8 cellular contexts compared by ENCODE assay signal in the genomic region with DNA sequence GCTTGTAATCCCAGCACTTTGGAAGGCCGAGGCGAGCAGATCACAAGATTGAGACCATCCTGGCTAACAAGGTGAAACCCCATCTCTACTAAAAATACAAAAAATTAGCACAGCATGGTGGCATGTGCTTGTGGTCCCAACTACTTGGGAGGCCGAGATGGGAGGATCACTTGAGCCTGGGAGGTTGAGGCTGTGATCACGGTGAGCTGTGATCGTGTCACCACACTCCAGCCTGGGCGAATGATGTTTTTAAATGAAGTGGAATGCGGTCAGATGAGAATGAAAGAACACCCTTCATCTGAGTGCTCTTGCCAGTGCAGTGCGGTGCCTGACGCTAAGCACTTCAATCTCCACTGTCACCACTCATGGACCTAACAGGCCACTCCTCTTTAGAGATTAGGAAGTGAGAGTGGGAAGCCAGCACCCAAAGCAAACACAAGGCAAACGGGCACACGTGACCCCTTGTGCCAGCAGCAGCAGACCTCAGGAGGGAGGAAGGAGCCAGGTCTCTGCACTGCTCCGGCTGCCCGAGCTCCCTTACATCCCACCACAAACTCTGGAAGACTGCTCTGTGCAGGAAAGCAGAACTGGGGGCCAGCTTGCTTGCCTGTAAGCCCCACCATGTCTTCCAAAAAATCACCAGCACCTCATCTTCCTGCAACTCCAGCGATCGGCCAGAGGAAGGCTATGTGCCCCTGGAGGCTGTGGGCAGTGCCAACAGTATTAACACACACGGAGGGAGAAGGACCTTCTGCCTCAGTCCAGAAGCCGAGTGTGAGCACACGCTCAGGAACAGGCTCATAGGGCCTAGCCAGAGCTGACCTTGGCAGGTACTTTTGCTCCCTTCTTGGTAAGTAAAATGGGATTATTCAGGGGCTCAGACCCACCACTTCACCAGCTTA. TPM values are rescaled to one million over a fixed set of nuclear protein-coding genes. Genes with fewer than 3 reads are reported as not detected.
DNase-seq lines count a peak whose midpoint lies in the region; TF ChIP-seq lines count a peak whose summit lies in the region.

No MANE protein-coding gene starts in this region.

- DNase-seq in NCI-H82 (lab: John Stamatoyannopoulos, UW) (peak; percentile 48), trophoblast cell (peak in 1 of 2 donors; percentile 21), endothelial cell (ENCODE audit: low spot score) (no peak), HCEC 1CT (no peak), GM10266 (ENCODE audit: extremely low spot score) (no peak)
- no peak for DNase-seq in activated CD4-positive, alpha-beta memory T cell treated with anti-CD3 and anti-CD28 coated beads for 36 hours

- no peaks in the 10 kb centered on the region for H3K27me3 Mint-ChIP-seq in activated CD4-positive, alpha-beta memory T cell treated with anti-CD3 and anti-CD28 coated beads for 36 hours
- no peaks in the 10 kb centered on the region for H3K27me3 Mint-ChIP-seq in endothelial cell (ENCODE audit: unreplicated experiment)

- no peak overlapping the region for H3K23ac ChIP-seq in trophoblast cell (ENCODE audit: low read length)

- peak overlapping the region; percentile 27 for H3K18ac ChIP-seq in trophoblast cell (ENCODE audit: low read length)

- H3K4me1 ChIP-seq in DOHH2 (ENCODE audit: control insufficient read depth, low read length) (peaks cover 8% of the 10 kb centered on the region), esophagus (ENCODE audit: control insufficient read depth in 2 of 2, insufficient read depth in 2 of 2, low read length in 1 of 2) (peaks cover 8 to 17% of the 10 kb centered on the region in 2 donors), trophoblast cell (ENCODE audit: control insufficient read depth in 1 of 2, insufficient read depth in 2 of 2, low read length in 2 of 2) (no peaks in the 10 kb centered on the region)

- no peak overlapping the region for H3K27ac ChIP-seq in DOHH2 (ENCODE audit: low read depth, low read length)
- H3K27ac ChIP-seq in esophagus (ENCODE audit: low read depth in 2 of 2, low read length in 1 of 2): peak overlapping the region; percentile 68 to 89
- H3K27ac ChIP-seq in trophoblast cell (ENCODE audit: low read depth, low read length): no peak overlapping the region

- H3K27me3 ChIP-seq in DOHH2 (ENCODE audit: control insufficient read depth, low read length): no peaks in the 10 kb centered on the region
- no peaks in the 10 kb centered on the region for H3K27me3 ChIP-seq in esophagus (ENCODE audit: control insufficient read depth in 1 of 2, insufficient read depth in 2 of 2, low read length in 2 of 2)
- H3K27me3 ChIP-seq in trophoblast cell (ENCODE audit: insufficient read depth, low read length): no peaks in the 10 kb centered on the region

- H3K9me3 ChIP-seq in DOHH2 (ENCODE audit: control insufficient read depth, insufficient read depth, low read length) (no peaks in the 10 kb centered on the region), esophagus (ENCODE audit: control insufficient read depth in 2 of 2, insufficient read depth in 1 of 2, low read depth in 1 of 2, low read length in 1 of 2) (no peaks in the 10 kb centered on the region), trophoblast cell (ENCODE audit: insufficient read depth, low read depth, low read length) (no peaks in the 10 kb centered on the region)

- peaks cover 30% of the 10 kb centered on the region for H3K4me1 Mint-ChIP-seq in activated CD4-positive, alpha-beta memory T cell treated with anti-CD3 and anti-CD28 coated beads for 36 hours (ENCODE audit: low read depth)
- peaks cover 7% of the 10 kb centered on the region for H3K4me1 Mint-ChIP-seq in endothelial cell (ENCODE audit: unreplicated experiment)

- no peaks in the 10 kb centered on the region for H3K79me1 ChIP-seq in trophoblast cell (ENCODE audit: low read length)

- no peak overlapping the region for H4K8ac ChIP-seq in trophoblast cell (ENCODE audit: low read depth, low read length)

- H2BK12ac ChIP-seq in trophoblast cell (ENCODE audit: low read length): no peak overlapping the region

- no peaks in the 10 kb centered on the region for H4K20me1 ChIP-seq in DOHH2 (ENCODE audit: control insufficient read depth, insufficient read depth, low read depth, low read length)

- no peak for TF ChIP-seq CTCF in DOHH2 (IDR thresholded peaks at IDR 0.05; ENCODE audit: low read depth, low read length, poor library complexity, severe bottlenecking)
- TF ChIP-seq CTCF in endothelial cell (IDR thresholded peaks at IDR 0.05; ENCODE audit: unreplicated experiment): no peak
- TF ChIP-seq CTCF in GM10266 (IDR thresholded peaks at IDR 0.05; ENCODE audit: control insufficient read depth, insufficient read depth, low read depth, missing control alignments): no peak

- no peak overlapping the region for H3K4ac ChIP-seq in trophoblast cell (ENCODE audit: low read depth, low read length)

- POLR2A ChIA-PET in activated CD4-positive, alpha-beta memory T cell treated with anti-CD3 and anti-CD28 coated beads for 36 hours (lab: Charles Lee): no interaction called here

- no peak overlapping the region for H2AK5ac ChIP-seq in trophoblast cell (ENCODE audit: low read length)

- H3K9me2 ChIP-seq in DOHH2 (replicated peaks; ENCODE audit: control insufficient read depth, low read length): no peaks in the 10 kb centered on the region

- H4K12ac ChIP-seq in trophoblast cell (ENCODE audit: low read depth, low read length): no peak overlapping the region

- no peak overlapping the region for H3K14ac ChIP-seq in trophoblast cell (ENCODE audit: low read length)

- H2AFZ ChIP-seq in trophoblast cell (ENCODE audit: insufficient read depth, low read length, poor library complexity): no peak overlapping the region

- no peaks in the 10 kb centered on the region for H3K36me3 ChIP-seq in DOHH2 (ENCODE audit: control insufficient read depth, low read length)
- no peaks in the 10 kb centered on the region for H3K36me3 ChIP-seq in esophagus (ENCODE audit: control insufficient read depth in 2 of 2, insufficient read depth in 2 of 2, low read length in 1 of 2)
- H3K36me3 ChIP-seq in trophoblast cell (ENCODE audit: control insufficient read depth in 1 of 2, insufficient read depth in 2 of 2, low read length in 2 of 2): no peaks in the 10 kb centered on the region

- no peak overlapping the region for H2BK5ac ChIP-seq in trophoblast cell (ENCODE audit: low read depth, low read length, poor library complexity)

- no peak overlapping the region for H3K4me3 ChIP-seq in DOHH2 (ENCODE audit: low read length)
- H3K4me3 ChIP-seq in esophagus (ENCODE audit: low read depth in 1 of 2, low read length in 2 of 2): no peak overlapping the region
- H3K4me3 ChIP-seq in trophoblast cell (ENCODE audit: low read depth, low read length): no peak overlapping the region

- H3K4me2 ChIP-seq in DOHH2 (ENCODE audit: low read length) (peak overlapping the region; percentile 11; the same call in 1 of the 2 replicates), trophoblast cell (ENCODE audit: low read length) (no peak overlapping the region)

- intact Hi-C loops in activated CD4-positive, alpha-beta memory T cell treated with anti-CD3 and anti-CD28 coated beads for 36 hours (cut with micrococcal nuclease): loop anchor here (5.0 kb wide), 2 partner anchors 173 to 612 kb away; no protein-coding TSS in a partner anchor

- H3F3A ChIP-seq in DOHH2 (ENCODE audit: control insufficient read depth, insufficient read depth): no peaks in the 10 kb centered on the region

- H3K27ac Mint-ChIP-seq in activated CD4-positive, alpha-beta memory T cell treated with anti-CD3 and anti-CD28 coated beads for 36 hours: no peak overlapping the region
- no peak overlapping the region for H3K27ac Mint-ChIP-seq in endothelial cell (ENCODE audit: unreplicated experiment)

- no peak overlapping the region for H3K4me3 Mint-ChIP-seq in activated CD4-positive, alpha-beta memory T cell treated with anti-CD3 and anti-CD28 coated beads for 36 hours
- H3K4me3 Mint-ChIP-seq in endothelial cell (ENCODE audit: unreplicated experiment): no peak overlapping the region

- H3K9ac ChIP-seq in trophoblast cell (ENCODE audit: low read length): no peak overlapping the region

- no peaks in the 10 kb centered on the region for H3K9me3 Mint-ChIP-seq in activated CD4-positive, alpha-beta memory T cell treated with anti-CD3 and anti-CD28 coated beads for 36 hours
- no peaks in the 10 kb centered on the region for H3K9me3 Mint-ChIP-seq in endothelial cell (ENCODE audit: unreplicated experiment)

- H3K79me2 ChIP-seq in DOHH2 (ENCODE audit: control insufficient read depth, low read length): no peaks in the 10 kb centered on the region
- no peaks in the 10 kb centered on the region for H3K79me2 ChIP-seq in trophoblast cell (ENCODE audit: control insufficient read depth, insufficient read depth, low read length, poor library complexity)

- CTCF ChIA-PET in activated CD4-positive, alpha-beta memory T cell treated with anti-CD3 and anti-CD28 coated beads for 36 hours (lab: Charles Lee): no interaction called here

- no peaks in the 10 kb centered on the region for H3K36me3 Mint-ChIP-seq in activated CD4-positive, alpha-beta memory T cell treated with anti-CD3 and anti-CD28 coated beads for 36 hours
- peaks cover 3% of the 10 kb centered on the region for H3K36me3 Mint-ChIP-seq in endothelial cell (ENCODE audit: low read depth, unreplicated experiment)

- 39 to 46% methylated on average over 18 of the region's 18 CpGs for WGBS in esophagus, 2 donors
- no CpG with 5 or more reads among the region's 18 CpGs for WGBS in trophoblast cell (ENCODE audit: extremely low coverage, insufficient coverage, insufficient read length)

- no peak overlapping the region for H2BK120ac ChIP-seq in trophoblast cell (ENCODE audit: insufficient read depth, low read length, poor library complexity)

- no peak overlapping the region for H4K91ac ChIP-seq in trophoblast cell (ENCODE audit: low read depth, low read length)

RNA-seq across cellular contexts. Expression of a gene that starts 9.7 kb away (rescaled TPM):
- polyA plus RNA-seq in esophagus: 100 to 1,000 TPM; 173 to 242 TPM
- polyA plus RNA-seq in trophoblast cell (2013): 25.8 and 28.5 TPM in 2 replicates
- 10 to 100 TPM; 11.0 to 13.2 TPM for total RNA-seq in activated CD4-positive, alpha-beta memory T cell treated with anti-CD3 and anti-CD28 coated beads for 36 hours
- total RNA-seq in endothelial cell (ENCODE audit: unreplicated experiment): 106 TPM

RNA-seq across cellular contexts. Expression of a gene that starts 42.8 kb away (rescaled TPM):
- 10 to 100 TPM in 1 of 2 donors, 1 to 10 TPM in 1; 9.7 to 15.8 TPM for polyA plus RNA-seq in esophagus
- polyA plus RNA-seq in trophoblast cell (2013): 20.1 and 20.9 TPM in 2 replicates
- total RNA-seq in activated CD4-positive, alpha-beta memory T cell treated with anti-CD3 and anti-CD28 coated beads for 36 hours: 10 to 100 TPM; 22.0 to 22.8 TPM
- 31.2 TPM for total RNA-seq in endothelial cell (ENCODE audit: unreplicated experiment)

RNA-seq across cellular contexts. Expression of a gene that starts 42.9 kb away (rescaled TPM):
- polyA plus RNA-seq in esophagus: 1 to 10 TPM; 3.6 to 4.2 TPM
- 6.2 and 6.6 TPM in 2 replicates for polyA plus RNA-seq in trophoblast cell (2013)
- 1 to 10 TPM; 7.8 to 9.9 TPM for total RNA-seq in activated CD4-positive, alpha-beta memory T cell treated with anti-CD3 and anti-CD28 coated beads for 36 hours
- total RNA-seq in endothelial cell (ENCODE audit: unreplicated experiment): 15.9 TPM

Comparison
In these comparisons a context has a peak if more than half of its experiments do, and no peak if none do; other contexts are left out.
1. H3K27ac ChIP-seq: peak in esophagus (2 of 2); none in DOHH2 (single experiment) and trophoblast cell (single experiment).